24 cellular contexts compared by ENCODE assay signal in genomic region chr6:43047998-43048397, GRCh38.
"Had no signal": no experiment of that assay in that cellular context is flagged by ENCODE, and none has a peak within 500 bp of the region (broad histone marks: within the 10 kb centered on the region; RNA-seq: fewer than 3 reads in every experiment).

No MANE protein-coding gene starts in this region.

- H3K4me3 Mint-ChIP-seq: immature natural killer cell; naive thymus-derived CD4-positive, alpha-beta T cell; nephron; neural progenitor cell; stimulated activated naive B cell treated with anti-CD40 and anti-IgM and Interleukin-4, amounts not matched to agents 10 μg/mL and 1 μg/mL and 100 μg/mL, for 72 hours; stimulated activated naive CD8-positive, alpha-beta T cell treated with anti-CD3 and anti-CD28 coated beads, Interleukin-15, Interleukin-2, amounts not matched to agents 100 ng/mL and 50 ng/mL, for 24 hours had no signal

- ATAC-seq: left colon; naive thymus-derived CD4-positive, alpha-beta T cell; psoas muscle; right cardiac atrium; stimulated activated naive B cell treated with anti-CD40 and anti-IgM and Interleukin-4, amounts not matched to agents 10 μg/mL and 1 μg/mL and 100 μg/mL, for 72 hours had no signal

- H3K27ac Mint-ChIP-seq: immature natural killer cell; naive thymus-derived CD4-positive, alpha-beta T cell; neural progenitor cell; stimulated activated naive B cell treated with anti-CD40 and anti-IgM and Interleukin-4, amounts not matched to agents 10 μg/mL and 1 μg/mL and 100 μg/mL, for 72 hours; stimulated activated naive CD8-positive, alpha-beta T cell treated with anti-CD3 and anti-CD28 coated beads, Interleukin-15, Interleukin-2, amounts not matched to agents 100 ng/mL and 50 ng/mL, for 24 hours had no signal

- H3K9me3 Mint-ChIP-seq: immature natural killer cell; naive thymus-derived CD4-positive, alpha-beta T cell; nephron; neural progenitor cell; stimulated activated naive B cell treated with anti-CD40 and anti-IgM and Interleukin-4, amounts not matched to agents 10 μg/mL and 1 μg/mL and 100 μg/mL, for 72 hours; stimulated activated naive CD8-positive, alpha-beta T cell treated with anti-CD3 and anti-CD28 coated beads, Interleukin-15, Interleukin-2, amounts not matched to agents 100 ng/mL and 50 ng/mL, for 24 hours had no signal

- DNase-seq: dermis blood vessel endothelial cell; effector memory CD4-positive, alpha-beta T cell; erythroblast; hypothalamus; immature natural killer cell; islet precursor cell; kidney glomerular epithelial cell; left colon; left ventricle myocardium inferior; mammary epithelial cell; mesendoderm; midbrain; naive thymus-derived CD4-positive, alpha-beta T cell; nucleus accumbens; ovary; psoas muscle; right cardiac atrium; spleen; stimulated activated CD4-positive, alpha-beta T cell treated with anti-CD3 and anti-CD28 coated beads, Interleukin-4, amount 100 ng/mL, for 4 hours; stimulated activated naive B cell treated with anti-CD40 and anti-IgM and Interleukin-4, amounts not matched to agents 10 μg/mL and 1 μg/mL and 100 μg/mL, for 72 hours; upper lobe of left lung had no signal

- H3K27me3 Mint-ChIP-seq: naive thymus-derived CD4-positive, alpha-beta T cell; stimulated activated naive B cell treated with anti-CD40 and anti-IgM and Interleukin-4, amounts not matched to agents 10 μg/mL and 1 μg/mL and 100 μg/mL, for 72 hours; stimulated activated naive CD8-positive, alpha-beta T cell treated with anti-CD3 and anti-CD28 coated beads, Interleukin-15, Interleukin-2, amounts not matched to agents 100 ng/mL and 50 ng/mL, for 24 hours had no signal
